In genomic region chr19:49672131-49672919, GRCh38 we compare ENCODE assay signal across 8 cellular contexts. TPM values are rescaled to one million over a fixed set of nuclear protein-coding genes. Genes with fewer than 3 reads are reported as not detected.
DNase-seq lines count a peak whose midpoint lies in the region; ATAC-seq, FAIRE-seq and TF ChIP-seq lines count a peak whose summit lies in the region.

No MANE protein-coding gene starts in this region.

- H3K27me3 ChIP-seq in astrocyte (ENCODE audit: insufficient read depth, low read length) = no peaks in the 10 kb centered on the region
- no peaks in the 10 kb centered on the region for H3K27me3 ChIP-seq in hepatocyte

- peak; percentile 41 for DNase-seq in GDM1 (lab: John Stamatoyannopoulos, UW)
- peak; percentile 78 for DNase-seq in NCI-H128 (lab: John Stamatoyannopoulos, UW; ENCODE audit: unreplicated experiment)
- peak; percentile 68 for DNase-seq in T-helper 2 cell treated with Interferon-gamma antibody and Interleukin-4, amounts not matched to agents 5 μg/mL and 100 μg/mL, for 36 hours (ENCODE audit: low spot score)
- peak; percentile 31 for DNase-seq in astrocyte (ENCODE audit: low read depth)
- peak; percentile 93 for DNase-seq in hepatocyte (ENCODE audit: low spot score)
- DNase-seq in retinal pigment epithelial cell (ENCODE audit: low read depth) = no peak

- peak overlapping the region; percentile 88 for H2AFZ ChIP-seq in astrocyte (ENCODE audit: low read depth, low read length)
- H2AFZ ChIP-seq in hepatocyte = peak overlapping the region; percentile 53

- WGBS in hepatocyte (ENCODE audit: low lambda C conversion rate, missing lambda C conversion rate) = 33% methylated on average over 24 of the region's 28 CpGs

- no peaks in the 10 kb centered on the region for H3K9me3 Mint-ChIP-seq in T-helper 2 cell treated with Interferon-gamma antibody and Interleukin-4, amounts not matched to agents 5 μg/mL and 100 μg/mL, for 36 hours
- H3K9me3 Mint-ChIP-seq in astrocyte (ENCODE audit: unreplicated experiment) = no peaks in the 10 kb centered on the region

- H3K4me2 ChIP-seq in astrocyte (ENCODE audit: low read length) = peak overlapping the region; percentile 81
- peak overlapping the region; percentile 72 for H3K4me2 ChIP-seq in hepatocyte

- peak overlapping the region; percentile 37 for H3K4me3 ChIP-seq in astrocyte (ENCODE audit: insufficient read depth, low read depth, low read length)
- no peak overlapping the region for H3K4me3 ChIP-seq in hepatocyte
- peak overlapping the region; percentile 39 for H3K4me3 ChIP-seq in retinal pigment epithelial cell (ENCODE audit: low read length)

- H3K36me3 ChIP-seq in astrocyte (ENCODE audit: insufficient read depth, low read length) (no peaks in the 10 kb centered on the region), hepatocyte (replicated peaks; ENCODE audit: insufficient read depth, low read depth) (no peaks in the 10 kb centered on the region)

- no peaks in the 10 kb centered on the region for H3K27me3 Mint-ChIP-seq in T-helper 2 cell treated with Interferon-gamma antibody and Interleukin-4, amounts not matched to agents 5 μg/mL and 100 μg/mL, for 36 hours (ENCODE audit: low read depth)
- no peaks in the 10 kb centered on the region for H3K27me3 Mint-ChIP-seq in astrocyte (ENCODE audit: low read depth, unreplicated experiment)

- no peak for FAIRE-seq in astrocyte (lab: Jason Lieb, UNC)

- H3K36me3 Mint-ChIP-seq in T-helper 2 cell treated with Interferon-gamma antibody and Interleukin-4, amounts not matched to agents 5 μg/mL and 100 μg/mL, for 36 hours (ENCODE audit: low read depth) = peaks cover 22% of the 10 kb centered on the region
- H3K36me3 Mint-ChIP-seq in astrocyte (ENCODE audit: low read depth, unreplicated experiment) = peaks cover 7% of the 10 kb centered on the region

- H3K4me3 Mint-ChIP-seq in T-helper 2 cell treated with Interferon-gamma antibody and Interleukin-4, amounts not matched to agents 5 μg/mL and 100 μg/mL, for 36 hours = no peak overlapping the region
- peak overlapping the region; percentile 75 for H3K4me3 Mint-ChIP-seq in astrocyte (ENCODE audit: unreplicated experiment)

- peaks cover 5% of the 10 kb centered on the region for H3K4me1 ChIP-seq in astrocyte (ENCODE audit: insufficient read depth, low read length)
- H3K4me1 ChIP-seq in hepatocyte (ENCODE audit: insufficient read depth) = peaks cover 7% of the 10 kb centered on the region

- no peak overlapping the region for H3K27ac ChIP-seq in astrocyte (ENCODE audit: low read depth, low read length)
- H3K27ac ChIP-seq in hepatocyte = peak overlapping the region; percentile 95

- H4K20me1 ChIP-seq in astrocyte (ENCODE audit: insufficient read depth, low read length) (no peaks in the 10 kb centered on the region), hepatocyte (ENCODE audit: insufficient read depth, poor library complexity, severe bottlenecking) (no peaks in the 10 kb centered on the region)

- H3K79me2 ChIP-seq in astrocyte (ENCODE audit: insufficient read depth, low read length) (peaks cover 9% of the 10 kb centered on the region), hepatocyte (peaks cover 14% of the 10 kb centered on the region)

- H3K4me1 Mint-ChIP-seq in T-helper 2 cell treated with Interferon-gamma antibody and Interleukin-4, amounts not matched to agents 5 μg/mL and 100 μg/mL, for 36 hours (ENCODE audit: low read depth) = peaks cover 17% of the 10 kb centered on the region
- peaks cover 2% of the 10 kb centered on the region for H3K4me1 Mint-ChIP-seq in astrocyte (ENCODE audit: low read depth, unreplicated experiment)

- H3K9me3 ChIP-seq in astrocyte (ENCODE audit: insufficient read depth, low read depth, low read length) (no peaks in the 10 kb centered on the region), hepatocyte (ENCODE audit: low read depth) (no peaks in the 10 kb centered on the region)

- no peaks in the 10 kb centered on the region for H3K9me2 ChIP-seq in hepatocyte (replicated peaks; ENCODE audit: insufficient read depth)

- TF ChIP-seq CTCF in astrocyte (IDR thresholded peaks at IDR 0.05; ENCODE audit: insufficient read depth, low read depth, low read length) = peak; percentile 93
- TF ChIP-seq CTCF in hepatocyte (IDR thresholded peaks at IDR 0.05; ENCODE audit: poor library complexity) = peak; percentile 94
- TF ChIP-seq CTCF in retinal pigment epithelial cell (conservative IDR thresholded peaks at IDR 0.05; ENCODE audit: low read depth, low read length) = peak; percentile 98

- H3K27ac Mint-ChIP-seq in T-helper 2 cell treated with Interferon-gamma antibody and Interleukin-4, amounts not matched to agents 5 μg/mL and 100 μg/mL, for 36 hours = peak overlapping the region; percentile 53
- peak overlapping the region; percentile 18 for H3K27ac Mint-ChIP-seq in astrocyte (ENCODE audit: unreplicated experiment)

- ATAC-seq in GM21381 (IDR thresholded peaks at IDR 0.05; ENCODE audit: unreplicated experiment) (no peak), GM18861 (IDR thresholded peaks at IDR 0.05; ENCODE audit: unreplicated experiment) (no peak)

- H3K9ac ChIP-seq in astrocyte (ENCODE audit: low read length) = peak overlapping the region; percentile 71

RNA-seq across cellular contexts. Expression of gene PRMT1, which starts 4.7 kb away (rescaled TPM):
- total RNA-seq in astrocyte (215 and 235 TPM in 2 replicates), hepatocyte (189 and 195 TPM in 2 replicates)
- polyA plus RNA-seq in hepatocyte = 175 and 180 TPM in 2 replicates

RNA-seq across cellular contexts. Expression of gene BCL2L12, which starts 6.6 kb away (rescaled TPM):
- total RNA-seq in astrocyte (26.6 and 31.5 TPM in 2 replicates), hepatocyte (4.9 and 13.8 TPM in 2 replicates)
- 28.3 and 32.5 TPM in 2 replicates for polyA plus RNA-seq in hepatocyte

RNA-seq across cellular contexts. Expression of gene IRF3, which starts 6.7 kb away (rescaled TPM):
- 63.0 and 68.1 TPM in 2 replicates for total RNA-seq in astrocyte
- total RNA-seq in hepatocyte = 39.2 and 55.6 TPM in 2 replicates
- polyA plus RNA-seq in hepatocyte = 38.8 and 41.8 TPM in 2 replicates

RNA-seq across cellular contexts. Expression of gene ADM5, which starts 17.1 kb away (rescaled TPM):
- total RNA-seq in astrocyte (0.65 and 1.6 TPM in 2 replicates), hepatocyte (0.12 and 0.50 TPM in 2 replicates)
- not detected in 2 replicates for polyA plus RNA-seq in hepatocyte

RNA-seq across cellular contexts. Expression of gene CPT1C, which starts 18.6 kb away (rescaled TPM):
- total RNA-seq in astrocyte (33.3 and 33.6 TPM in 2 replicates), hepatocyte (6.2 and 6.7 TPM in 2 replicates)
- 6.8 and 10.0 TPM in 2 replicates for polyA plus RNA-seq in hepatocyte
